1 cellular context compared by ENCODE assay signal in the genomic region with DNA sequence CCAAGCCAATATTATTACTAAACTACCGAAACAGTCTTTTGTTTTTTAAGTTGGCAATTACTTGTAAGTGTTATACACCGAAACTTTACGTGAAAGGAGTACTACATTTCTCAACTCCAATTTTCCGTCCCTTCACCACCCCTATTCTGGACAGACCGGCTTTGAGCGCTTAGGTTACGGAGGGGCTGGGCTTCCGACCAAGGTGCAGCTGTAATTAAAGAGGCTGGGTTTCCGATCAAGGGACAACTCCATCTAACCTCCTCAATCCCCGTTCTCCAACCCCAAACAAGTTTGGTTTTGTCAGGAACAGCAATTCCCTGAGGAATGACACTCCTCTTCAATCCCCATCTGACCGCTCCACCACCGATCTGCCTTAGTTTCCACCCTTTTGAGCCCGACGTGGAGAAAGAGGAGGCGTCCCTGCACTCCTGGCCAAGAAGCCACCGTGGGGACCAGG.
TF ChIP-seq lines count a peak whose summit lies in the region.

No MANE protein-coding gene starts in this region.

TF ChIP-seq in HepG2, 621 proteins besides CTCF, POLR2A, EP300 and RAD21 (continued from another document and continues in another):
- TF ChIP-seq, protein P1, sequence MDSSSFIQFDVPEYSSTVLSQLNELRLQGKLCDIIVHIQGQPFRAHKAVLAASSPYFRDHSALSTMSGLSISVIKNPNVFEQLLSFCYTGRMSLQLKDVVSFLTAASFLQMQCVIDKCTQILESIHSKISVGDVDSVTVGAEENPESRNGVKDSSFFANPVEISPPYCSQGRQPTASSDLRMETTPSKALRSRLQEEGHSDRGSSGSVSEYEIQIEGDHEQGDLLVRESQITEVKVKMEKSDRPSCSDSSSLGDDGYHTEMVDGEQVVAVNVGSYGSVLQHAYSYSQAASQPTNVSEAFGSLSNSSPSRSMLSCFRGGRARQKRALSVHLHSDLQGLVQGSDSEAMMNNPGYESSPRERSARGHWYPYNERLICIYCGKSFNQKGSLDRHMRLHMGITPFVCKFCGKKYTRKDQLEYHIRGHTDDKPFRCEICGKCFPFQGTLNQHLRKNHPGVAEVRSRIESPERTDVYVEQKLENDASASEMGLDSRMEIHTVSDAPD (CRISPR knock-in tag; IDR thresholded peaks at IDR 0.05) = no peak
- TF ChIP-seq FOXM1 (CRISPR knock-in tag; IDR thresholded peaks at IDR 0.05) = no peak
- no peak for TF ChIP-seq THRA (CRISPR knock-in tag; IDR thresholded peaks at IDR 0.05; ENCODE audit: borderline replicate concordance)
- no peak for TF ChIP-seq HOXA7 (CRISPR knock-in tag; IDR thresholded peaks at IDR 0.05)
- TF ChIP-seq ZNF234 (CRISPR knock-in tag; conservative IDR thresholded peaks at IDR 0.05) = 0 out of 2 replicates have a peak, but pooled peaks have one; percentile 5
- TF ChIP-seq NCOA5 (CRISPR knock-in tag; IDR thresholded peaks at IDR 0.05) = no peak
- no peak for TF ChIP-seq HNRNPUL1 (IDR thresholded peaks at IDR 0.05; ENCODE audit: low read depth, low read length)
- no peak for TF ChIP-seq ZNF576 (CRISPR knock-in tag; IDR thresholded peaks at IDR 0.05)
- TF ChIP-seq THAP7 (CRISPR knock-in tag; IDR thresholded peaks at IDR 0.05) = no peak
- TF ChIP-seq, protein P2, sequence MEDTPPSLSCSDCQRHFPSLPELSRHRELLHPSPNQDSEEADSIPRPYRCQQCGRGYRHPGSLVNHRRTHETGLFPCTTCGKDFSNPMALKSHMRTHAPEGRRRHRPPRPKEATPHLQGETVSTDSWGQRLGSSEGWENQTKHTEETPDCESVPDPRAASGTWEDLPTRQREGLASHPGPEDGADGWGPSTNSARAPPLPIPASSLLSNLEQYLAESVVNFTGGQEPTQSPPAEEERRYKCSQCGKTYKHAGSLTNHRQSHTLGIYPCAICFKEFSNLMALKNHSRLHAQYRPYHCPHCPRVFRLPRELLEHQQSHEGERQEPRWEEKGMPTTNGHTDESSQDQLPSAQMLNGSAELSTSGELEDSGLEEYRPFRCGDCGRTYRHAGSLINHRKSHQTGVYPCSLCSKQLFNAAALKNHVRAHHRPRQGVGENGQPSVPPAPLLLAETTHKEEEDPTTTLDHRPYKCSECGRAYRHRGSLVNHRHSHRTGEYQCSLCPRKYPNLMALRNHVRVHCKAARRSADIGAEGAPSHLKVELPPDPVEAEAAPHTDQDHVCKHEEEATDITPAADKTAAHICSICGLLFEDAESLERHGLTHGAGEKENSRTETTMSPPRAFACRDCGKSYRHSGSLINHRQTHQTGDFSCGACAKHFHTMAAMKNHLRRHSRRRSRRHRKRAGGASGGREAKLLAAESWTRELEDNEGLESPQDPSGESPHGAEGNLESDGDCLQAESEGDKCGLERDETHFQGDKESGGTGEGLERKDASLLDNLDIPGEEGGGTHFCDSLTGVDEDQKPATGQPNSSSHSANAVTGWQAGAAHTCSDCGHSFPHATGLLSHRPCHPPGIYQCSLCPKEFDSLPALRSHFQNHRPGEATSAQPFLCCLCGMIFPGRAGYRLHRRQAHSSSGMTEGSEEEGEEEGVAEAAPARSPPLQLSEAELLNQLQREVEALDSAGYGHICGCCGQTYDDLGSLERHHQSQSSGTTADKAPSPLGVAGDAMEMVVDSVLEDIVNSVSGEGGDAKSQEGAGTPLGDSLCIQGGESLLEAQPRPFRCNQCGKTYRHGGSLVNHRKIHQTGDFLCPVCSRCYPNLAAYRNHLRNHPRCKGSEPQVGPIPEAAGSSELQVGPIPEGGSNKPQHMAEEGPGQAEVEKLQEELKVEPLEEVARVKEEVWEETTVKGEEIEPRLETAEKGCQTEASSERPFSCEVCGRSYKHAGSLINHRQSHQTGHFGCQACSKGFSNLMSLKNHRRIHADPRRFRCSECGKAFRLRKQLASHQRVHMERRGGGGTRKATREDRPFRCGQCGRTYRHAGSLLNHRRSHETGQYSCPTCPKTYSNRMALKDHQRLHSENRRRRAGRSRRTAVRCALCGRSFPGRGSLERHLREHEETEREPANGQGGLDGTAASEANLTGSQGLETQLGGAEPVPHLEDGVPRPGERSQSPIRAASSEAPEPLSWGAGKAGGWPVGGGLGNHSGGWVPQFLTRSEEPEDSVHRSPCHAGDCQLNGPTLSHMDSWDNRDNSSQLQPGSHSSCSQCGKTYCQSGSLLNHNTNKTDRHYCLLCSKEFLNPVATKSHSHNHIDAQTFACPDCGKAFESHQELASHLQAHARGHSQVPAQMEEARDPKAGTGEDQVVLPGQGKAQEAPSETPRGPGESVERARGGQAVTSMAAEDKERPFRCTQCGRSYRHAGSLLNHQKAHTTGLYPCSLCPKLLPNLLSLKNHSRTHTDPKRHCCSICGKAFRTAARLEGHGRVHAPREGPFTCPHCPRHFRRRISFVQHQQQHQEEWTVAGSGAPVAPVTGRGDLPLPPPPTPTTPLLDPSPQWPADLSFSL (CRISPR knock-in tag; IDR thresholded peaks at IDR 0.05) = no peak
- 0 out of 2 replicates have a peak, but pooled peaks have one; percentile 22 for TF ChIP-seq PITX1 (CRISPR knock-in tag; IDR thresholded peaks at IDR 0.05)
- no peak for TF ChIP-seq KLF13 (CRISPR knock-in tag; IDR thresholded peaks at IDR 0.05)
- TF ChIP-seq ZNF253 (CRISPR knock-in tag; IDR thresholded peaks at IDR 0.05; ENCODE audit: borderline replicate concordance) = no peak
- TF ChIP-seq ZFX (CRISPR knock-in tag; IDR thresholded peaks at IDR 0.05; ENCODE audit: low read depth) = no peak
- TF ChIP-seq GMEB2 (CRISPR knock-in tag; IDR thresholded peaks at IDR 0.05; ENCODE audit: low read depth) = no peak
- TF ChIP-seq, protein P3, sequence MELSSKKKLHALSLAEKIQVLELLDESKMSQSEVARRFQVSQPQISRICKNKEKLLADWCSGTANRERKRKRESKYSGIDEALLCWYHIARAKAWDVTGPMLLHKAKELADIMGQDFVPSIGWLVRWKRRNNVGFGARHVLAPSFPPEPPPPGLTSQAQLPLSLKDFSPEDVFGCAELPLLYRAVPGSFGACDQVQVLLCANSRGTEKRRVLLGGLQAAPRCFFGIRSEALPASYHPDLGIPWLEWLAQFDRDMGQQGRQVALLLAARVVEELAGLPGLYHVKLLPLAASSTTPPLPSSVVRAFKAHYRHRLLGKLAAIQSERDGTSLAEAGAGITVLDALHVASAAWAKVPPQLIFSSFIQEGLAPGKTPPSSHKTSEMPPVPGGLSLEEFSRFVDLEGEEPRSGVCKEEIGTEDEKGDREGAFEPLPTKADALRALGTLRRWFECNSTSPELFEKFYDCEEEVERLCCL (CRISPR knock-in tag; IDR thresholded peaks at IDR 0.05; ENCODE audit: borderline replicate concordance) = no peak; the same call in 1 of the 2 replicates
- TF ChIP-seq HIC2 (CRISPR knock-in tag; IDR thresholded peaks at IDR 0.05; ENCODE audit: low read depth) = no peak
- no peak for TF ChIP-seq EEA1 (CRISPR knock-in tag; IDR thresholded peaks at IDR 0.05; ENCODE audit: borderline replicate concordance)
- TF ChIP-seq MXD3 (CRISPR knock-in tag; IDR thresholded peaks at IDR 0.05) = no peak
- TF ChIP-seq, protein P4, sequence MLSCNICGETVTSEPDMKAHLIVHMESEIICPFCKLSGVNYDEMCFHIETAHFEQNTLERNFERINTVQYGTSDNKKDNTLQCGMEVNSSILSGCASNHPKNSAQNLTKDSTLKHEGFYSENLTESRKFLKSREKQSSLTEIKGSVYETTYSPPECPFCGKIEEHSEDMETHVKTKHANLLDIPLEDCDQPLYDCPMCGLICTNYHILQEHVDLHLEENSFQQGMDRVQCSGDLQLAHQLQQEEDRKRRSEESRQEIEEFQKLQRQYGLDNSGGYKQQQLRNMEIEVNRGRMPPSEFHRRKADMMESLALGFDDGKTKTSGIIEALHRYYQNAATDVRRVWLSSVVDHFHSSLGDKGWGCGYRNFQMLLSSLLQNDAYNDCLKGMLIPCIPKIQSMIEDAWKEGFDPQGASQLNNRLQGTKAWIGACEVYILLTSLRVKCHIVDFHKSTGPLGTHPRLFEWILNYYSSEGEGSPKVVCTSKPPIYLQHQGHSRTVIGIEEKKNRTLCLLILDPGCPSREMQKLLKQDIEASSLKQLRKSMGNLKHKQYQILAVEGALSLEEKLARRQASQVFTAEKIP (CRISPR knock-in tag; IDR thresholded peaks at IDR 0.05; ENCODE audit: borderline replicate concordance) = no peak
- no peak for TF ChIP-seq ZNF138 (CRISPR knock-in tag; IDR thresholded peaks at IDR 0.05; ENCODE audit: low read depth)
- no peak for TF ChIP-seq PHB2 (IDR thresholded peaks at IDR 0.05; ENCODE audit: partially characterized antibody)
- no peak for TF ChIP-seq XRCC5 (optimal IDR thresholded peaks at IDR 0.05; ENCODE audit: low read length)
- TF ChIP-seq, protein P5, sequence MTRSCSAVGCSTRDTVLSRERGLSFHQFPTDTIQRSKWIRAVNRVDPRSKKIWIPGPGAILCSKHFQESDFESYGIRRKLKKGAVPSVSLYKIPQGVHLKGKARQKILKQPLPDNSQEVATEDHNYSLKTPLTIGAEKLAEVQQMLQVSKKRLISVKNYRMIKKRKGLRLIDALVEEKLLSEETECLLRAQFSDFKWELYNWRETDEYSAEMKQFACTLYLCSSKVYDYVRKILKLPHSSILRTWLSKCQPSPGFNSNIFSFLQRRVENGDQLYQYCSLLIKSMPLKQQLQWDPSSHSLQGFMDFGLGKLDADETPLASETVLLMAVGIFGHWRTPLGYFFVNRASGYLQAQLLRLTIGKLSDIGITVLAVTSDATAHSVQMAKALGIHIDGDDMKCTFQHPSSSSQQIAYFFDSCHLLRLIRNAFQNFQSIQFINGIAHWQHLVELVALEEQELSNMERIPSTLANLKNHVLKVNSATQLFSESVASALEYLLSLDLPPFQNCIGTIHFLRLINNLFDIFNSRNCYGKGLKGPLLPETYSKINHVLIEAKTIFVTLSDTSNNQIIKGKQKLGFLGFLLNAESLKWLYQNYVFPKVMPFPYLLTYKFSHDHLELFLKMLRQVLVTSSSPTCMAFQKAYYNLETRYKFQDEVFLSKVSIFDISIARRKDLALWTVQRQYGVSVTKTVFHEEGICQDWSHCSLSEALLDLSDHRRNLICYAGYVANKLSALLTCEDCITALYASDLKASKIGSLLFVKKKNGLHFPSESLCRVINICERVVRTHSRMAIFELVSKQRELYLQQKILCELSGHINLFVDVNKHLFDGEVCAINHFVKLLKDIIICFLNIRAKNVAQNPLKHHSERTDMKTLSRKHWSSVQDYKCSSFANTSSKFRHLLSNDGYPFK (CRISPR knock-in tag; IDR thresholded peaks at IDR 0.05; ENCODE audit: borderline replicate concordance) = no peak
- TF ChIP-seq, protein P6, sequence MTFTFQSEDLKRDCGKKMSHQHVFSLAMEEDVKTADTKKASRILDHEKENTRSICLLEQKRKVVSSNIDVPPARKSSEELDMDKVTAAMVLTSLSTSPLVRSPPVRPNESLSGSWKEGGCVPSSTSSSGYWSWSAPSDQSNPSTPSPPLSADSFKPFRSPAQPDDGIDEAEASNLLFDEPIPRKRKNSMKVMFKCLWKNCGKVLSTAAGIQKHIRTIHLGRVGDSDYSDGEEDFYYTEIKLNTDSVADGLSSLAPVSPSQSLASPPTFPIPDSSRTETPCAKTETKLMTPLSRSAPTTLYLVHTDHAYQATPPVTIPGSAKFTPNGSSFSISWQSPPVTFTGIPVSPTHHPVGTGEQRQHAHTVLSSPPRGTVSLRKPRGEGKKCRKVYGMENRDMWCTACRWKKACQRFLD (CRISPR knock-in tag; IDR thresholded peaks at IDR 0.05; ENCODE audit: borderline replicate concordance) = no peak
- TF ChIP-seq ZNF101 (CRISPR knock-in tag; IDR thresholded peaks at IDR 0.05; ENCODE audit: borderline replicate concordance, low read depth) = no peak
